20 cellular contexts compared by ENCODE assay signal in genomic region chr12:127635838-127636237, GRCh38.
A peak's percentile ranks its signal among the peaks of the same experiment; 100 is the strongest.
DNase-seq lines count a peak whose midpoint lies in the region; ATAC-seq and TF ChIP-seq lines count a peak whose summit lies in the region.
"Had no signal": no experiment of that assay in that cellular context is flagged by ENCODE, and none has a peak within 500 bp of the region (broad histone marks: within the 10 kb centered on the region; RNA-seq: fewer than 3 reads in every experiment).

No MANE protein-coding gene starts in this region.

- ATAC-seq in HG02610 (IDR thresholded peaks at IDR 0.05; ENCODE audit: unreplicated experiment) (peak; percentile 85), HG03354 (IDR thresholded peaks at IDR 0.05; ENCODE audit: poor library complexity, severe bottlenecking, unreplicated experiment) (peak; percentile 46)
- ATAC-seq: A549; CD8-positive, alpha-beta T cell; GM12878 had no signal

- no peak overlapping the region for H3K9ac ChIP-seq in neural progenitor cell
- H3K9ac ChIP-seq: BLaER1 treated with 17β-estradiol and CSF1 and Interleukin-3, amounts not matched to agents 10 nM and 100 nM had no signal

- H3K79me2 ChIP-seq in neural progenitor cell (ENCODE audit: low read depth) (no peaks in the 10 kb centered on the region), OCI-LY7 (ENCODE audit: insufficient read depth, low read depth, low read length) (no peaks in the 10 kb centered on the region)

- H4K20me1 ChIP-seq in neural progenitor cell (ENCODE audit: low read depth) (no peaks in the 10 kb centered on the region), OCI-LY7 (ENCODE audit: insufficient read depth, low read length) (no peaks in the 10 kb centered on the region)
- H4K20me1 ChIP-seq: BLaER1 treated with 17β-estradiol and CSF1 and Interleukin-3, amounts not matched to agents 10 nM and 100 nM had no signal

- H2AFZ ChIP-seq in neural progenitor cell (replicated peaks): no peak overlapping the region
- no peak overlapping the region for H2AFZ ChIP-seq in OCI-LY7 (ENCODE audit: low read length)

- H3K27me3 ChIP-seq in neural progenitor cell: no peaks in the 10 kb centered on the region
- H3K27me3 ChIP-seq: BLaER1 treated with 17β-estradiol and CSF1 and Interleukin-3, amounts not matched to agents 10 nM and 100 nM had no signal

- H3K36me3 ChIP-seq in neural progenitor cell (no peaks in the 10 kb centered on the region), OCI-LY7 (ENCODE audit: insufficient read depth, low read length) (no peaks in the 10 kb centered on the region)
- H3K36me3 ChIP-seq: BLaER1 treated with 17β-estradiol and CSF1 and Interleukin-3, amounts not matched to agents 10 nM and 100 nM had no signal

- no peak for TF ChIP-seq CTCF in GM12865 (IDR thresholded peaks at IDR 0.05; ENCODE audit: insufficient read depth, low read depth, low read length, missing control alignments)
- no peak for TF ChIP-seq CTCF in neural progenitor cell (IDR thresholded peaks at IDR 0.05)
- no peak for TF ChIP-seq CTCF in OCI-LY7 (conservative IDR thresholded peaks at IDR 0.05; ENCODE audit: low read length)

- H3K9me3 ChIP-seq in neural progenitor cell (ENCODE audit: low read depth) (no peaks in the 10 kb centered on the region), OCI-LY7 (ENCODE audit: low read length) (no peaks in the 10 kb centered on the region)
- H3K9me3 ChIP-seq: A549, Caco-2 had no signal

- intact Hi-C loops in OCI-LY7 (cut with micrococcal nuclease; ENCODE audit: unreplicated experiment): no loop called here

- H3K4me3 ChIP-seq in GM12865 (ENCODE audit: low read depth, low read length) (no peak overlapping the region), neural progenitor cell (no peak overlapping the region), OCI-LY7 (ENCODE audit: low read depth, low read length, poor library complexity, severe bottlenecking) (no peak overlapping the region)
- H3K4me3 ChIP-seq: A549; BLaER1 treated with 17β-estradiol and CSF1 and Interleukin-3, amounts not matched to agents 10 nM and 100 nM; GM12878 had no signal

- POLR2A ChIA-PET in OCI-LY7 (lab: Charles Lee): no interaction called here

- H3K4me1 Mint-ChIP-seq in neural progenitor cell: no peaks in the 10 kb centered on the region
- H3K4me1 Mint-ChIP-seq: B cell had no signal

- CTCF ChIA-PET in OCI-LY7 (lab: Charles Lee; ENCODE audit: unreplicated experiment): no interaction called here

- H3K9me3 Mint-ChIP-seq in neural progenitor cell: no peaks in the 10 kb centered on the region
- H3K9me3 Mint-ChIP-seq: CD4-positive, alpha-beta T cell; CD8-positive, alpha-beta T cell had no signal

- peak; percentile 23 for DNase-seq in GM12865 (ENCODE audit: low read depth)
- peak; percentile 5 for DNase-seq in kidney tubule cell (ENCODE audit: low spot score)
- no peak for DNase-seq in neural progenitor cell (ENCODE audit: low spot score)
- DNase-seq in NK-92 treated with Interleukin-12 subunit alpha and Interleukin-12 subunit beta, amount 100 ng/mL, for 24 hours (lab: John Stamatoyannopoulos, UW): no peak
- DNase-seq in OCI-LY7 (ENCODE audit: low spot score): no peak
- DNase-seq: AML-193; Caco-2; Calu3; CD4-positive, alpha-beta T cell; CD8-positive, alpha-beta T cell; DMS79 treated with DMSO at 0.1 percent for 48 hours; GF-D8 had no signal

- no peaks in the 10 kb centered on the region for H3K9me2 ChIP-seq in OCI-LY7 (ENCODE audit: insufficient read depth, low read length)

- H3K4me1 ChIP-seq in neural progenitor cell: peaks cover 5% of the 10 kb centered on the region
- no peaks in the 10 kb centered on the region for H3K4me1 ChIP-seq in OCI-LY7 (ENCODE audit: insufficient read depth, low read length, poor library complexity, severe bottlenecking)
- H3K4me1 ChIP-seq: A549; BLaER1 treated with 17β-estradiol and CSF1 and Interleukin-3, amounts not matched to agents 10 nM and 100 nM; Caco-2 had no signal

- no peaks in the 10 kb centered on the region for H3K27me3 Mint-ChIP-seq in neural progenitor cell (ENCODE audit: insufficient read depth, low read depth)
- H3K27me3 Mint-ChIP-seq: B cell; CD4-positive, alpha-beta T cell had no signal

- H3K4me2 ChIP-seq in neural progenitor cell (no peak overlapping the region), OCI-LY7 (ENCODE audit: low read length) (no peak overlapping the region)
- H3K4me2 ChIP-seq: A549; BLaER1 treated with 17β-estradiol and CSF1 and Interleukin-3, amounts not matched to agents 10 nM and 100 nM had no signal

- no peak overlapping the region for H3K27ac Mint-ChIP-seq in neural progenitor cell
- H3K27ac Mint-ChIP-seq: B cell; CD4-positive, alpha-beta T cell; CD8-positive, alpha-beta T cell had no signal

- H3K36me3 Mint-ChIP-seq in neural progenitor cell: no peaks in the 10 kb centered on the region
- H3K36me3 Mint-ChIP-seq: CD8-positive, alpha-beta T cell had no signal

- BruUV-seq in OCI-LY7 (replicated peaks; lab: Mats Ljungman, UMichigan): no TSS peak

- no peak overlapping the region for H3K27ac ChIP-seq in neural progenitor cell
- no peak overlapping the region for H3K27ac ChIP-seq in OCI-LY7 (ENCODE audit: low read depth, low read length, poor library complexity, severe bottlenecking)
- H3K27ac ChIP-seq: 22Rv1; A549; BLaER1 treated with 17β-estradiol and CSF1 and Interleukin-3, amounts not matched to agents 10 nM and 100 nM; C4-2B had no signal

- H3K4me3 Mint-ChIP-seq in neural progenitor cell: no peak overlapping the region
- H3K4me3 Mint-ChIP-seq: B cell; CD4-positive, alpha-beta T cell; CD8-positive, alpha-beta T cell had no signal

- H3F3A ChIP-seq in neural progenitor cell (ENCODE audit: low read depth): no peaks in the 10 kb centered on the region

Comparison
In these comparisons a context has a peak if more than half of its experiments do, and no peak if none do; other contexts are left out.
1. DNase-seq: peak in GM12865 (single experiment) and kidney tubule cell (single experiment); none in neural progenitor cell (single experiment), NK-92 treated with Interleukin-12 subunit alpha and Interleukin-12 subunit beta, amount 100 ng/mL, for 24 hours (single experiment) and OCI-LY7 (single experiment).